Comparison of ENCODE assay signal across 21 cellular contexts in the genomic region with DNA sequence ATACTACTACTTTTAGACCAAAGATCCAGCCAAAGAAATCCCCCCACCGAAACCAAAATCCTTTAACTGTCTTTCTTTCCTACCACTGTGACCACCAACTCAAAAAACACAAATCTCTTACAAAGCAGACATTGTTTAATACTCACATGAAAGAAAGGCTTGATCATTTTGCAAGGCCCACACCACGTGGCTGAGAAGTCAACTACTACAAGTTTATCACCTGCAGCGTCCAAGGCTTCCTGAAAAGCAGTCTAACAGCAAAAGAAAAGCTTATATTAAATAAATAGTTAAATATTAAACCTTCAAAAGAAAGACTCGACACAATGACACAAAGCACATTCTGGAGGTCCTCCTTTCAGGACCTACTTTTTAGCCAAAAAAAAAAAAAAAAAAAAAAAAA. TPM values are rescaled to one million over a fixed set of nuclear protein-coding genes. Genes with fewer than 3 reads are reported as not detected.
"Had no signal": no experiment of that assay in that cellular context is flagged by ENCODE, and none has a peak within 500 bp of the region (broad histone marks: within the 10 kb centered on the region; RNA-seq: fewer than 3 reads in every experiment).

No MANE protein-coding gene starts in this region.

- H3K4me3 Mint-ChIP-seq: activated CD4-positive, alpha-beta T cell treated with anti-CD3 and anti-CD28 coated beads, Interleukin-2, amount 10 ng/mL, durations not matched to agents 24 days and 14 days; activated naive CD8-positive, alpha-beta T cell; activated T-helper 1 cell treated with anti-CD3 and anti-CD28 coated beads, Interleukin-12 subunit alpha, Interleukin-12 subunit beta, Interleukin-2, Interleukin-4 antibody, amounts not matched to agents 30 ng/mL and 10 ng/mL and 1 ng/mL, durations not matched to agents 14 hours and 24 hours and 36 hours; dendritic cell treated with granulocyte-macrophage colony-stimulating factor and Interleukin-4, amounts not matched to agents 40 ng/mL and 50 ng/mL, for 4 days; naive thymus-derived CD8-positive, alpha-beta T cell had no signal

- H3K27ac Mint-ChIP-seq: activated naive CD8-positive, alpha-beta T cell; activated T-helper 1 cell treated with anti-CD3 and anti-CD28 coated beads, Interleukin-12 subunit alpha, Interleukin-12 subunit beta, Interleukin-2, Interleukin-4 antibody, amounts not matched to agents 30 ng/mL and 10 ng/mL and 1 ng/mL, durations not matched to agents 14 hours and 24 hours and 36 hours; dendritic cell treated with granulocyte-macrophage colony-stimulating factor and Interleukin-4, amounts not matched to agents 40 ng/mL and 50 ng/mL, for 4 days had no signal

- H3K27me3 Mint-ChIP-seq: activated CD4-positive, alpha-beta T cell treated with anti-CD3 and anti-CD28 coated beads, Interleukin-2, amount 10 ng/mL, durations not matched to agents 24 days and 14 days; activated naive CD8-positive, alpha-beta T cell; dendritic cell treated with granulocyte-macrophage colony-stimulating factor and Interleukin-4, amounts not matched to agents 40 ng/mL and 50 ng/mL, for 4 days; naive thymus-derived CD8-positive, alpha-beta T cell had no signal

- H3K79me2 ChIP-seq: parathyroid adenoma had no signal

- H3K27ac ChIP-seq: esophagus muscularis mucosa, parathyroid adenoma, tibial artery had no signal

- ATAC-seq: left cardiac atrium; naive thymus-derived CD8-positive, alpha-beta T cell had no signal

- H3K9me3 ChIP-seq: esophagus muscularis mucosa, tibial artery had no signal

- H3K4me1 ChIP-seq: parathyroid adenoma had no signal

- H2AFZ ChIP-seq: parathyroid adenoma had no signal

- FAIRE-seq: endothelial cell of umbilical vein, urothelium cell line had no signal

- DNase-seq: activated CD4-positive, alpha-beta T cell treated with anti-CD3 and anti-CD28 coated beads, Interleukin-2, amount 10 ng/mL, durations not matched to agents 24 days and 14 days; activated CD4-positive, CD25-positive, alpha-beta regulatory T cell; activated CD8-positive, alpha-beta memory T cell treated with anti-CD3 and anti-CD28 coated beads, Interleukin-2, amount 50 U/mL, for 4 hours; amniotic stem cell; effector CD8-positive, alpha-beta T cell; left cardiac atrium; naive thymus-derived CD8-positive, alpha-beta T cell; stimulated activated CD8-positive, alpha-beta memory T cell treated with anti-CD3 and anti-CD28 coated beads, Interleukin-4, amount 100 ng/mL, for 48 hours; stimulated activated naive CD4-positive, alpha-beta T cell; substantia nigra; T1000; tibial artery had no signal

- H3K9me3 Mint-ChIP-seq: activated CD4-positive, alpha-beta T cell treated with anti-CD3 and anti-CD28 coated beads, Interleukin-2, amount 10 ng/mL, durations not matched to agents 24 days and 14 days; activated T-helper 1 cell treated with anti-CD3 and anti-CD28 coated beads, Interleukin-12 subunit alpha, Interleukin-12 subunit beta, Interleukin-2, Interleukin-4 antibody, amounts not matched to agents 30 ng/mL and 10 ng/mL and 1 ng/mL, durations not matched to agents 14 hours and 24 hours and 36 hours; dendritic cell treated with granulocyte-macrophage colony-stimulating factor and Interleukin-4, amounts not matched to agents 40 ng/mL and 50 ng/mL, for 4 days; naive thymus-derived CD8-positive, alpha-beta T cell had no signal

- H3K27me3 ChIP-seq: esophagus muscularis mucosa, tibial artery had no signal

- H3K9ac ChIP-seq: parathyroid adenoma had no signal

- H3K4me3 ChIP-seq: esophagus muscularis mucosa, tibial artery had no signal

RNA-seq across cellular contexts. Expression of a gene that starts 43.3 kb away (rescaled TPM):
- total RNA-seq: activated CD4-positive, alpha-beta T cell treated with anti-CD3 and anti-CD28 coated beads, Interleukin-2, amount 10 ng/mL, durations not matched to agents 24 days and 14 days; activated T-helper 1 cell treated with anti-CD3 and anti-CD28 coated beads, Interleukin-12 subunit alpha, Interleukin-12 subunit beta, Interleukin-2, Interleukin-4 antibody, amounts not matched to agents 30 ng/mL and 10 ng/mL and 1 ng/mL, durations not matched to agents 14 hours and 24 hours and 36 hours; cerebellum; endothelial cell of umbilical vein; esophagus muscularis mucosa; left cardiac atrium; mesenteric fat pad; naive thymus-derived CD8-positive, alpha-beta T cell had no signal
- polyA plus RNA-seq: endothelial cell of umbilical vein; naive thymus-derived CD8-positive, alpha-beta T cell had no signal
